In genomic region chr1:42490237-42490636, GRCh38 we compare ENCODE assay signal across 4 cellular contexts. TPM values are rescaled to one million over a fixed set of nuclear protein-coding genes. Genes with fewer than 3 reads are reported as not detected.
"Had no signal": no experiment of that assay in that cellular context is flagged by ENCODE, and none has a peak within 500 bp of the region (broad histone marks: within the 10 kb centered on the region; RNA-seq: fewer than 3 reads in every experiment).

No MANE protein-coding gene starts in this region.

- DNase-seq: GDM1, GF-D8 had no signal

- ATAC-seq: GM12878 had no signal

RNA-seq across cellular contexts. Expression of gene ZMYND12, which starts 34.4 kb away (rescaled TPM):
- total RNA-seq: G401 had no signal
